In the genomic region with DNA sequence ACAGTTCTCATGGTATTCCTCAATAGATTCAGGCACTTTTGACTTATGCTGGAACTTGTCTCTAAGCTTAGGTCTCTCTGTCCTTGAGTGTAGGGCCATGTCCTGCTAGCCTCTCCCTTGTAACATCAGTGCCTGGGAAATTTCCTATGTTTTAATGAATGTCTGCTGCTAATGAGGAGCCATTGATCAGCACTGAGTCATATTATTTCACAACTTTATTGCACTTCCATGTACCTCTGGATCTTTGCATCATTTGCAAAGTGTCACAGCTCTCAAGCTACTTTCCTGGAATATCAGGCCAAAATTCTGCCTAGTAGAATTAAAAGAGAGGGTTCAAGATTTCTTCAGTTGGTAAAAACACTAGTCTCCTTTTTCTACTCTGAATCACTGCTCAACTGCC, we compare ENCODE assay signal across 23 cellular contexts.
DNase-seq lines count a peak whose midpoint lies in the region; TF ChIP-seq lines count a peak whose summit lies in the region.
"Had no signal": no experiment of that assay in that cellular context is flagged by ENCODE, and none has a peak within 500 bp of the region (broad histone marks: within the 10 kb centered on the region; RNA-seq: fewer than 3 reads in every experiment).

No MANE protein-coding gene starts in this region.

- no peak overlapping the region for H3K4me3 Mint-ChIP-seq in type B pancreatic cell
- H3K4me3 Mint-ChIP-seq: endodermal cell; stimulated activated memory B cell treated with anti-CD40 and anti-IgM and Interleukin-4, amounts not matched to agents 10 μg/mL and 1 μg/mL and 100 μg/mL, for 72 hours had no signal

- peak; percentile 4 for DNase-seq in RWPE1 (ENCODE audit: low spot score)
- DNase-seq in epithelial cell of proximal tubule (ENCODE audit: low read depth) = peak; percentile 78
- DNase-seq in type B pancreatic cell (ENCODE audit: extremely low spot score, unreplicated experiment) = no peak
- DNase-seq in GM19240 (ENCODE audit: insufficient read length, low spot score) = no peak
- DNase-seq in HuH-7 (ENCODE audit: low spot score) = no peak
- no peak for DNase-seq in DMS53 (lab: John Stamatoyannopoulos, UW)
- DNase-seq: activated CD8-positive, alpha-beta memory T cell treated with anti-CD3 and anti-CD28 coated beads for 24 hours; activated T-cell treated with anti-CD3 and anti-CD28 coated beads, Interleukin-2, amount 50 U/mL, for 48 hours; endodermal cell; H7; hypothalamus; islet precursor cell; NCI-H1105 treated with DMSO at 0.1 percent for 48 hours; NCI-H510A; NK-92 treated with Interleukin-12 subunit alpha and Interleukin-12 subunit beta, amount 100 ng/mL, for 24 hours; sigmoid colon; stimulated activated CD4-positive, alpha-beta T cell treated with anti-CD3 and anti-CD28 coated beads, Interleukin-1b, Interleukin-23, amount 100 ng/mL, for 48 hours; T1000; thyroid gland had no signal

- H3K4me1 Mint-ChIP-seq in type B pancreatic cell (ENCODE audit: unreplicated experiment) = peaks cover 25% of the 10 kb centered on the region
- H3K4me1 Mint-ChIP-seq: stimulated activated memory B cell treated with anti-CD40 and anti-IgM and Interleukin-4, amounts not matched to agents 10 μg/mL and 1 μg/mL and 100 μg/mL, for 72 hours had no signal

- POLR2A ChIA-PET in RWPE1 (lab: Yijun Ruan, JAX; ENCODE audit: low non-redundant PET) = no interaction called here

- no peaks in the 10 kb centered on the region for H3K36me3 ChIP-seq in muscle layer of duodenum (ENCODE audit: control insufficient read depth in 1 of 2, insufficient read depth in 2 of 2, low read length in 2 of 2)
- H3K36me3 ChIP-seq: colonic mucosa, sigmoid colon, thyroid gland had no signal

- H3K9me3 Mint-ChIP-seq in type B pancreatic cell = no peaks in the 10 kb centered on the region
- H3K9me3 Mint-ChIP-seq: activated naive CD4-positive, alpha-beta T cell treated with anti-CD3 and anti-CD28 coated beads, Interleukin-2, amount 50 U/mL, for 72 hours; endodermal cell; stimulated activated memory B cell treated with anti-CD40 and anti-IgM and Interleukin-4, amounts not matched to agents 10 μg/mL and 1 μg/mL and 100 μg/mL, for 72 hours had no signal

- TF ChIP-seq CTCF in RWPE1 (conservative IDR thresholded peaks at IDR 0.05; ENCODE audit: low read depth) (no peak), epithelial cell of proximal tubule (conservative IDR thresholded peaks at IDR 0.05; ENCODE audit: low read depth, low read length) (no peak), type B pancreatic cell (conservative IDR thresholded peaks at IDR 0.05) (no peak)

- H3K27ac ChIP-seq in RWPE1 (no peak overlapping the region), muscle layer of duodenum (ENCODE audit: low read length) (peak overlapping the region; percentile 47)
- H3K27ac ChIP-seq: sigmoid colon, thyroid gland had no signal

- H3K36me3 Mint-ChIP-seq in type B pancreatic cell = no peaks in the 10 kb centered on the region
- H3K36me3 Mint-ChIP-seq: activated naive CD4-positive, alpha-beta T cell treated with anti-CD3 and anti-CD28 coated beads, Interleukin-2, amount 50 U/mL, for 72 hours; stimulated activated memory B cell treated with anti-CD40 and anti-IgM and Interleukin-4, amounts not matched to agents 10 μg/mL and 1 μg/mL and 100 μg/mL, for 72 hours had no signal

- H3K4me3 ChIP-seq in epithelial cell of proximal tubule (ENCODE audit: low read depth, low read length) (no peak overlapping the region), muscle layer of duodenum (ENCODE audit: low read depth in 1 of 2, low read length in 2 of 2) (no peak overlapping the region)
- H3K4me3 ChIP-seq: colonic mucosa, sigmoid colon, thyroid gland had no signal

- peaks cover 3 to 9% of the 10 kb centered on the region in 2 donors for H3K4me1 ChIP-seq in muscle layer of duodenum (ENCODE audit: control insufficient read depth in 1 of 2, insufficient read depth in 2 of 2, low read length in 2 of 2)
- H3K4me1 ChIP-seq: colonic mucosa had no signal

- H3K27me3 Mint-ChIP-seq in type B pancreatic cell = no peaks in the 10 kb centered on the region
- H3K27me3 Mint-ChIP-seq: stimulated activated memory B cell treated with anti-CD40 and anti-IgM and Interleukin-4, amounts not matched to agents 10 μg/mL and 1 μg/mL and 100 μg/mL, for 72 hours had no signal

- CTCF ChIA-PET in RWPE1 (lab: Yijun Ruan, JAX) = interaction anchor here (0.6 kb wide), 1 partner anchor 16 kb away, joined by 3 read pairs; no protein-coding TSS in a partner anchor

- no peaks in the 10 kb centered on the region for H3K27me3 ChIP-seq in muscle layer of duodenum (ENCODE audit: low read depth, low read length)
- H3K27me3 ChIP-seq: colonic mucosa, sigmoid colon, thyroid gland had no signal

- H3K9me3 ChIP-seq in muscle layer of duodenum (ENCODE audit: control insufficient read depth in 1 of 2, low read length in 2 of 2) = no peaks in the 10 kb centered on the region
- H3K9me3 ChIP-seq: colonic mucosa, sigmoid colon, thyroid gland had no signal

- peak overlapping the region; percentile 52 for H3K27ac Mint-ChIP-seq in type B pancreatic cell
- H3K27ac Mint-ChIP-seq: activated naive CD4-positive, alpha-beta T cell treated with anti-CD3 and anti-CD28 coated beads, Interleukin-2, amount 50 U/mL, for 72 hours; endodermal cell; stimulated activated memory B cell treated with anti-CD40 and anti-IgM and Interleukin-4, amounts not matched to agents 10 μg/mL and 1 μg/mL and 100 μg/mL, for 72 hours had no signal

Comparison
In these comparisons a context has a peak if more than half of its experiments do, and no peak if none do; other contexts are left out.
1. DNase-seq: peak in RWPE1 (single experiment) and epithelial cell of proximal tubule (single experiment); none in type B pancreatic cell (single experiment), GM19240 (single experiment), HuH-7 (single experiment) and DMS53 (single experiment).